In the genomic region with DNA sequence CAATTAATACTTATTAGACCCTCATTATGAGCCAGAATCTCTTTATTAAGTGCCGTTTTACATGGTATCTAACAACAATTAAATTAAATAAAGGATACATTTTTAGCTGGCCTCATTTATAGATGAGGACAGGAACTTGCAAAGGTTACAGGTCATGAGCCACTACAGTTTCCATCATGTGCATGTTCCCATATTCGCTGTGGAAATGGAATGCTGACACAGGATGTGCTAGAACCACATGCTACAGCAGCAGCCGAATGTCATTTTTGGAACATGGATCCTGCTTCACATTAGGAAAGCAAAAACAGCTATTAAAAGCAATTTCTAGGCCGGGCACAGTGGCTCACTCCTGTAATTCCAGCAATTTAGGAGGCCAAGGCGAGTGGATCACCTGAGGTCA, we compare ENCODE assay signal across 10 cellular contexts. TPM values are rescaled to one million over a fixed set of nuclear protein-coding genes. Genes with fewer than 3 reads are reported as not detected.
"Had no signal": no experiment of that assay in that cellular context is flagged by ENCODE, and none has a peak within 500 bp of the region (broad histone marks: within the 10 kb centered on the region; RNA-seq: fewer than 3 reads in every experiment).

No MANE protein-coding gene starts in this region.

- H3K27ac Mint-ChIP-seq: HFFc6 had no signal

- H3K27me3 Mint-ChIP-seq: IgD-negative memory B cell had no signal

- DNase-seq: GM23248, GOT3, H7, HFFc6, KBM-7 had no signal

- H3K4me3 ChIP-seq: GM23248, HAP-1 had no signal

- ATAC-seq: HCT116, HepG2 had no signal

- H3K9me3 ChIP-seq: HAP-1 had no signal

- H3K4me3 Mint-ChIP-seq: HFFc6, IgD-negative memory B cell had no signal

- H3K27ac ChIP-seq: GM23248, HL-60 had no signal

RNA-seq across cellular contexts. Expression of gene VNN2, which starts 34.8 kb away (rescaled TPM):
- total RNA-seq: GM23248, H7, HFFc6 had no signal
